13 cellular contexts compared by ENCODE assay signal in genomic region chr12:47556219-47556618, GRCh38.
"Had no signal": no experiment of that assay in that cellular context is flagged by ENCODE, and none has a peak within 500 bp of the region (broad histone marks: within the 10 kb centered on the region; RNA-seq: fewer than 3 reads in every experiment).

No MANE protein-coding gene starts in this region.

- H3K27ac ChIP-seq: coronary artery, left ventricle myocardium inferior, upper lobe of left lung had no signal

- H3K27me3 ChIP-seq: upper lobe of left lung had no signal

- H3K27me3 Mint-ChIP-seq: activated naive CD8-positive, alpha-beta T cell; activated T-cell treated with anti-CD3 and anti-CD28 coated beads, Interleukin-2, amount 50 U/mL, for 24 hours; T-helper 17 cell had no signal

- H3K36me3 ChIP-seq: left ventricle myocardium inferior, upper lobe of left lung had no signal

- H3K4me3 Mint-ChIP-seq: activated naive CD8-positive, alpha-beta T cell; activated T-cell treated with anti-CD3 and anti-CD28 coated beads, Interleukin-2, amount 50 U/mL, for 24 hours; natural killer cell treated with Interleukin-12 subunit alpha and Interleukin-12 subunit beta and Interleukin-15 and Interleukin-18, amount 100 ng/mL, for 72 hours; T-helper 17 cell had no signal

- DNase-seq: activated CD4-positive, alpha-beta T cell treated with anti-CD3 and anti-CD28 coated beads, Interleukin-2, amount 50 U/mL, for 1 hour; activated effector memory CD4-positive, alpha-beta T cell treated with Interleukin-2 at 50 U/mL for 16 hours; activated T-cell treated with anti-CD3 and anti-CD28 coated beads, Interleukin-2, amount 50 U/mL, for 24 hours; effector memory CD4-positive, alpha-beta T cell; left ventricle myocardium inferior; mesenchymal stem cell; stimulated activated CD4-positive, alpha-beta T cell treated with anti-CD3 and anti-CD28 coated beads, Interleukin-12 subunit alpha, Interleukin-12 subunit beta, amount 100 ng/mL, for 4 hours; stimulated activated naive CD4-positive, alpha-beta T cell; T-helper 17 cell; upper lobe of left lung had no signal

- ATAC-seq: natural killer cell treated with Interleukin-12 subunit alpha and Interleukin-12 subunit beta and Interleukin-15 and Interleukin-18, amount 100 ng/mL, for 72 hours; T-helper 17 cell had no signal

- H3K4me1 ChIP-seq: left ventricle myocardium inferior, upper lobe of left lung had no signal

- H3K4me3 ChIP-seq: coronary artery, left ventricle myocardium inferior, upper lobe of left lung had no signal

- H3K27ac Mint-ChIP-seq: activated naive CD8-positive, alpha-beta T cell; activated T-cell treated with anti-CD3 and anti-CD28 coated beads, Interleukin-2, amount 50 U/mL, for 24 hours; natural killer cell treated with Interleukin-12 subunit alpha and Interleukin-12 subunit beta and Interleukin-15 and Interleukin-18, amount 100 ng/mL, for 72 hours; T-helper 17 cell had no signal
